Comparison of ENCODE assay signal across 10 cellular contexts in the genomic region with DNA sequence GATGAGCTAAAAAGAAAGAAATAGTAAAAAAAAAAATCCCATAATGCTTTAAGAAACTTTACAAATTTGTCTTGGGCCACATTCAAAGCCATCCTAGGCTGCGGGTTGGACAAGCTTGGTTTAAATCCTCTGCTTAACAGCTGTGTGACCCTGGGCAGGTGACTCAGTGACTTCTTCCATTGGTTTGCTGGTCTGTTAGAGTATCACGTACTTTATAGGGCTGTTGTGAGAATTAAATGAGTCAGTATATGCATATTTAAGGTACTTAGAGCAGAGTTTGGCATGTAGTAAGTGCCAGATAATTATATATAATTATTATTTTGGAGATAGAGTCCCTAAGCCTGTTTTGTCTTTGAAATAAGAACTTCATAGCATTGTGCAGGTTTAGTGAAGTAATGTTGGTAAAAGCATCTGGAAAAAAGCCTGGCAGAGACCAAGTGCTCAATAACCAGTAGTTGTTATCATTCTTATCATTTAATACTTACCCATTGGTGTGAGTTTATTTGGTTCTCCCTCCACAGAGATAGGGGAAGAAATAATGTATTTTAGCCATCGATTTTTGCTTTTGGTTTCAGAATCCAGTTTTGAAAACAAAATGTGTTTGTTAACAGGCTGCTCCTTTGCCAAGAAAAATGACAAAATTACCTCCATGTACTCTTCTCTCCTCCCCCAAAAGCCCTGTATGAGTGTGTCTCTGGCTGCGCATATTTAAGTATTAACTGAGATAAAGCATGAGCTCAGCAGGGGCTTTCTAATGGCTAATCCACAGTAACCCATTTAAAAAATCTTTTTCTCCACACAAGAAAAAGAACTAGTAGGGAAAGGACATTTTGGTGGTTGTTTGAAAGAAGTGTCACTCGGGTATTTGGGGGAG.
DNase-seq lines count a peak whose midpoint lies in the region; ATAC-seq and TF ChIP-seq lines count a peak whose summit lies in the region.
"Had no signal": no experiment of that assay in that cellular context is flagged by ENCODE, and none has a peak within 500 bp of the region (broad histone marks: within the 10 kb centered on the region; RNA-seq: fewer than 3 reads in every experiment).

No MANE protein-coding gene starts in this region.

- no peaks in the 10 kb centered on the region for H3K27me3 ChIP-seq in A673 (replicated peaks; ENCODE audit: insufficient read depth, low read depth, low read length, poor library complexity)
- no peaks in the 10 kb centered on the region for H3K27me3 ChIP-seq in foreskin keratinocyte

- H3K27ac ChIP-seq in A673 (ENCODE audit: low read depth, low read length, poor library complexity, severe bottlenecking) (no peak overlapping the region), SK-N-MC (peak overlapping the region; percentile 44; the same call in 1 of the 2 replicates), foreskin keratinocyte (no peak overlapping the region)

- TF ChIP-seq CTCF in A673 (conservative IDR thresholded peaks at IDR 0.05; ENCODE audit: low read depth, low read length) (no peak), foreskin keratinocyte (conservative IDR thresholded peaks at IDR 0.05) (no peak), lower leg skin (IDR thresholded peaks at IDR 0.05) (no peak)

- BruUV-seq in A673 (replicated peaks; lab: Mats Ljungman, UMichigan): no TSS peak

- H3K4me3 ChIP-seq in A673 (ENCODE audit: low read depth, low read length, poor library complexity, severe bottlenecking) (no peak overlapping the region), SK-N-MC (peak overlapping the region; percentile 38; the same call in 1 of the 2 replicates), lower leg skin (ENCODE audit: low read depth, poor library complexity, severe bottlenecking) (no peak overlapping the region)

- H3K9me3 ChIP-seq in A673 (ENCODE audit: low read depth, low read length, poor library complexity, severe bottlenecking) (no peaks in the 10 kb centered on the region), SK-N-MC (ENCODE audit: low read depth, low read length) (no peaks in the 10 kb centered on the region)

- no peak for TF ChIP-seq POLR2A in lower leg skin (IDR thresholded peaks at IDR 0.05)

- H3K4me1 ChIP-seq in A673 (ENCODE audit: insufficient read depth, low read length, poor library complexity, severe bottlenecking) (peaks cover 17% of the 10 kb centered on the region), foreskin keratinocyte (peaks cover 23% of the 10 kb centered on the region)

- H3K9ac ChIP-seq in SK-N-MC (ENCODE audit: insufficient read length): peak overlapping the region; percentile 2

- WGBS in lower leg skin, 2 donors: 73% methylated on average over 5 of the region's 5 CpGs

- DNase-seq in A673 (ENCODE audit: low spot score) (peak; percentile 45), ELR (ENCODE audit: low read depth) (peak; percentile 68), SK-N-MC (ENCODE audit: low read depth, low spot score) (no peak), foreskin keratinocyte (peak in 1 of 2 donors; percentile 41), NCI-H2107 (lab: John Stamatoyannopoulos, UW) (no peak), NCI-H1436 (lab: John Stamatoyannopoulos, UW) (no peak), lower leg skin (ENCODE audit: low spot score in 2 of 2) (no peak)
- DNase-seq: amygdala; CD4-positive, alpha-beta T cell had no signal

- H3K36me3 ChIP-seq in A673 (ENCODE audit: insufficient read depth, low read length, poor library complexity, severe bottlenecking) (no peaks in the 10 kb centered on the region), SK-N-MC (ENCODE audit: insufficient read depth, low read length) (no peaks in the 10 kb centered on the region)

- intact Hi-C loops in A673 (cut with micrococcal nuclease; ENCODE audit: unreplicated experiment) (no loop called here), lower leg skin (cut with DNase I; ENCODE audit: low total_unique reads) (no loop called here)

- ATAC-seq in foreskin keratinocyte (peak; percentile 63), HG03571 (IDR thresholded peaks at IDR 0.05; ENCODE audit: unreplicated experiment) (no peak)

- POLR2A ChIA-PET in A673 (lab: Charles Lee; ENCODE audit: low non-redundant PET): no interaction called here

- CTCF ChIA-PET in A673 (lab: Charles Lee): no interaction called here

Comparison
In these comparisons a context has a peak if more than half of its experiments do, and no peak if none do; other contexts are left out.
1. DNase-seq: peak in A673 (single experiment) and ELR (single experiment); none in SK-N-MC (single experiment), NCI-H2107 (single experiment), NCI-H1436 (single experiment) and lower leg skin (0 of 2).